ENCODE assay signal across 12 cellular contexts in genomic region chr11:101003468-101003867, GRCh38.
A peak's percentile ranks its signal among the peaks of the same experiment; 100 is the strongest.
DNase-seq lines count a peak whose midpoint lies in the region; ATAC-seq and TF ChIP-seq lines count a peak whose summit lies in the region.
"Had no signal": no experiment of that assay in that cellular context is flagged by ENCODE, and none has a peak within 500 bp of the region (broad histone marks: within the 10 kb centered on the region; RNA-seq: fewer than 3 reads in every experiment).

No MANE protein-coding gene starts in this region.

- no peaks in the 10 kb centered on the region for H3K27me3 ChIP-seq in DND-41 (ENCODE audit: insufficient read depth, low read length, poor library complexity)
- H3K27me3 ChIP-seq: sigmoid colon had no signal

- no peak overlapping the region for H3K4me2 ChIP-seq in DND-41 (ENCODE audit: insufficient read depth, low read length)

- no peak overlapping the region for H3K4me3 Mint-ChIP-seq in effector memory CD8-positive, alpha-beta T cell
- H3K4me3 Mint-ChIP-seq: activated naive CD4-positive, alpha-beta T cell treated with anti-CD3 and anti-CD28 coated beads, Interleukin-2, amount 50 U/mL, for 24 hours had no signal

- no peak overlapping the region for H2AFZ ChIP-seq in DND-41 (ENCODE audit: low read depth, low read length)

- no peaks in the 10 kb centered on the region for H3K4me1 ChIP-seq in DND-41 (ENCODE audit: insufficient read depth, low read length)
- H3K4me1 ChIP-seq: left ventricle myocardium inferior, sigmoid colon had no signal

- H3K27me3 Mint-ChIP-seq in effector memory CD8-positive, alpha-beta T cell: no peaks in the 10 kb centered on the region
- H3K27me3 Mint-ChIP-seq: activated naive CD4-positive, alpha-beta T cell treated with anti-CD3 and anti-CD28 coated beads, Interleukin-2, amount 50 U/mL, for 24 hours had no signal

- H3K9me3 Mint-ChIP-seq in effector memory CD8-positive, alpha-beta T cell: peaks cover 10 to 12% of the 10 kb centered on the region in 2 donors

- H3K27ac ChIP-seq in DND-41 (ENCODE audit: low read length) (no peak overlapping the region), caudate nucleus (ENCODE audit: low read depth, low read length) (no peak overlapping the region)
- H3K27ac ChIP-seq: left ventricle myocardium inferior, sigmoid colon had no signal

- no peaks in the 10 kb centered on the region for H3K36me3 ChIP-seq in DND-41 (ENCODE audit: insufficient read depth, low read length)
- H3K36me3 ChIP-seq: left ventricle myocardium inferior, sigmoid colon had no signal

- no peaks in the 10 kb centered on the region for H3K4me1 Mint-ChIP-seq in effector memory CD8-positive, alpha-beta T cell (ENCODE audit: low read depth in 2 of 2)
- H3K4me1 Mint-ChIP-seq: activated naive CD4-positive, alpha-beta T cell treated with anti-CD3 and anti-CD28 coated beads, Interleukin-2, amount 50 U/mL, for 24 hours had no signal

- no peaks in the 10 kb centered on the region for H3K79me2 ChIP-seq in DND-41 (ENCODE audit: insufficient read depth, low read length)

- no peak overlapping the region for H3K27ac Mint-ChIP-seq in effector memory CD8-positive, alpha-beta T cell
- H3K27ac Mint-ChIP-seq: activated naive CD4-positive, alpha-beta T cell treated with anti-CD3 and anti-CD28 coated beads, Interleukin-2, amount 50 U/mL, for 24 hours had no signal

- H3K4me3 ChIP-seq in DND-41 (ENCODE audit: low read depth in 1 of 2, low read length in 2 of 2): no peak overlapping the region
- H3K4me3 ChIP-seq in WI38 (ENCODE audit: low read depth, low read length): no peak overlapping the region
- H3K4me3 ChIP-seq: left ventricle myocardium inferior, sigmoid colon had no signal

- H3K9me3 ChIP-seq in DND-41 (ENCODE audit: insufficient read depth, low read length, severe bottlenecking): no peaks in the 10 kb centered on the region
- H3K9me3 ChIP-seq: left ventricle myocardium inferior, sigmoid colon had no signal

- no peaks in the 10 kb centered on the region for H4K20me1 ChIP-seq in DND-41 (ENCODE audit: insufficient read depth, low read length)

- no peak for DNase-seq in DND-41
- DNase-seq in HT-29 (ENCODE audit: low spot score): peak; percentile 50
- no peak for DNase-seq in cortex of kidney (lab: John Stamatoyannopoulos, UW)
- no peak for DNase-seq in caudate nucleus (lab: John Stamatoyannopoulos, UW)
- no peak for DNase-seq in effector memory CD8-positive, alpha-beta T cell
- DNase-seq in T1000 (lab: John Stamatoyannopoulos, UW): no peak
- DNase-seq: activated CD4-positive, CD25-positive, alpha-beta regulatory T cell treated with anti-CD3 and anti-CD28 coated beads, Interleukin-2, amount 50 U/mL, for 72 hours; left ventricle myocardium inferior; sigmoid colon had no signal

- no peak overlapping the region for H3K9ac ChIP-seq in DND-41 (ENCODE audit: low read depth, low read length)

- ATAC-seq in DND-41 (ENCODE audit: insufficient read depth, low read depth): peak; percentile 22; the same call in 1 of the 3 replicates
- ATAC-seq in GM19463 (IDR thresholded peaks at IDR 0.05; ENCODE audit: unreplicated experiment): peak; percentile 46
- no peak for ATAC-seq in effector memory CD8-positive, alpha-beta T cell (replicated peaks)

- no peaks in the 10 kb centered on the region for H3K36me3 Mint-ChIP-seq in effector memory CD8-positive, alpha-beta T cell (ENCODE audit: insufficient read depth)
- H3K36me3 Mint-ChIP-seq: activated naive CD4-positive, alpha-beta T cell treated with anti-CD3 and anti-CD28 coated beads, Interleukin-2, amount 50 U/mL, for 24 hours had no signal

- TF ChIP-seq CTCF in DND-41 (IDR thresholded peaks at IDR 0.05; ENCODE audit: borderline replicate concordance, extremely low read depth, low read length, poor library complexity, severe bottlenecking) (no peak), WI38 (IDR thresholded peaks at IDR 0.05; ENCODE audit: low read depth, low read length) (0 out of 2 replicates have a peak, but pooled peaks have one; percentile 7)
